14 cellular contexts compared by ENCODE assay signal in the genomic region with DNA sequence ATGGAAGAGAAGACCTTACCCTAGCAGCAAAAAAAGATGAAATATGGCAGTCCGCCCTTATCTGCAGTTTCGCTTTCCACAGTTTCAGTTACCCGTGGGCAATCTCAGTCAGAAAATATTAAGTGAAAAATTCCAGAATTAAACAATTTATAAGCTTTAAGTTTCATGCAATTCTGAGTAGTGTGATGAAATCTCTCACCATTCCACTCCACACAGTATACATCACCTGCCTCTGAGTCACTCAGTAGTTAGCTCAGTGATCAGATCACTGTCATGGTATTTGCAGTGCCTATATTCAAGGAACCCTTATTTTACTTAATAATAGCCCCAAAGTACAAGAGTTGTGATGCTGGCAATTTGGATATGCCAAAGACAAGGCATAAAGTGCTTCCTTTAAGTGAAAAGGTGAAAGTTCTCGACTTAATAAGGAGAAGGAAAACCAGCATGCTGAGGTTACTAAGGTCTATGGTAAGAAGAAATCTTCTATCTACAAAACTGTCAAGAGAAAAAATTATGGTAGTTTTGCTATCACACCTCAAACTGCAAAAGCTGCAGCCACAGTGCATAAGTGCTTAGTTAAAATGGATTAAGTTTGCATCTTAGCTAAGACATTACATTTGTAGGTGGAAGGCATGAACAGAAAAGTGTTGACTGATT. TPM values are rescaled to one million over a fixed set of nuclear protein-coding genes. Genes with fewer than 3 reads are reported as not detected.
A peak's percentile ranks its signal among the peaks of the same experiment; 100 is the strongest.
DNase-seq lines count a peak whose midpoint lies in the region; ATAC-seq and TF ChIP-seq lines count a peak whose summit lies in the region.
"Had no signal": no experiment of that assay in that cellular context is flagged by ENCODE, and none has a peak within 500 bp of the region (broad histone marks: within the 10 kb centered on the region; RNA-seq: fewer than 3 reads in every experiment).

No MANE protein-coding gene starts in this region.

- no peaks in the 10 kb centered on the region for H4K20me1 ChIP-seq in fibroblast of lung (ENCODE audit: control insufficient read depth, extremely low read depth, insufficient read depth, low read length)

- no peak overlapping the region for H3K9ac ChIP-seq in fibroblast of lung (ENCODE audit: insufficient read depth, low read length)

- H3K36me3 ChIP-seq in fibroblast of lung (ENCODE audit: control insufficient read depth, insufficient read depth, low read length) (no peaks in the 10 kb centered on the region), transverse colon (peaks cover 0 to 20% (median 0%) of the 10 kb centered on the region in 4 donors)

- no peak overlapping the region for H3K4me2 ChIP-seq in fibroblast of lung (ENCODE audit: extremely low read depth, insufficient read depth, low read length)

- TF ChIP-seq EP300 in transverse colon (IDR thresholded peaks at IDR 0.05; ENCODE audit: low read depth) = no peak

- no peak for ATAC-seq in HG02798 (IDR thresholded peaks at IDR 0.05; ENCODE audit: poor library complexity, unreplicated experiment)

- H3K27ac ChIP-seq in RWPE1 (no peak overlapping the region), fibroblast of lung (ENCODE audit: insufficient read depth, low read length) (no peak overlapping the region), transverse colon (no peak overlapping the region)
- H3K27ac ChIP-seq: skin epidermis had no signal

- H3K4me1 ChIP-seq in fibroblast of lung (ENCODE audit: control insufficient read depth, extremely low read depth, insufficient read depth, low read length) = no peaks in the 10 kb centered on the region
- H3K4me1 ChIP-seq in transverse colon = no peaks in the 10 kb centered on the region

- CTCF ChIA-PET in RWPE1 (lab: Yijun Ruan, JAX) = interaction anchor here (0.6 to 1.1 kb wide), 4 partner anchors 24 to 504 kb away, joined by 3 to 5 read pairs (median 4); no protein-coding TSS in a partner anchor

- H3K9me3 ChIP-seq in fibroblast of lung (ENCODE audit: control insufficient read depth, insufficient read depth, low read depth, low read length) (no peaks in the 10 kb centered on the region), transverse colon (no peaks in the 10 kb centered on the region)

- H3K27me3 ChIP-seq in fibroblast of lung (ENCODE audit: control insufficient read depth, insufficient read depth, low read length) (no peaks in the 10 kb centered on the region), transverse colon (no peaks in the 10 kb centered on the region)

- intact Hi-C loops in transverse colon (cut with DNase I; ENCODE audit: low total_unique reads) = no loop called here

- no peak for TF ChIP-seq POLR2A in transverse colon (IDR thresholded peaks at IDR 0.05)

- in situ Hi-C loops in transverse colon (cut with MboI; ENCODE audit: low pct_ligation_motif_present in 1 of 4, low pct_unique_long_range_greater_than_20kb in 1 of 4, low sequenced_read_pairs in 3 of 4) = no loop called here

- H2AFZ ChIP-seq in fibroblast of lung (ENCODE audit: low read length) = no peak overlapping the region

- no peak for TF ChIP-seq CTCF in RWPE1 (conservative IDR thresholded peaks at IDR 0.05; ENCODE audit: low read depth)
- TF ChIP-seq CTCF in fibroblast of lung (conservative IDR thresholded peaks at IDR 0.05 in 1 of 2, IDR thresholded peaks at IDR 0.05 in 1 of 2; ENCODE audit: low read depth in 1 of 2, low read length in 2 of 2) = no peak
- no peak for TF ChIP-seq CTCF in retinal pigment epithelial cell (conservative IDR thresholded peaks at IDR 0.05; ENCODE audit: low read depth, low read length)
- no peak for TF ChIP-seq CTCF in transverse colon (IDR thresholded peaks at IDR 0.05)

- WGBS in transverse colon (ENCODE audit: low coverage in 1 of 2), 2 donors = 90 to 94% methylated on average over 4 of the region's 4 CpGs

- H3K4me3 ChIP-seq in fibroblast of lung (replicated peaks in 1 of 4; ENCODE audit: control extremely low read depth in 1 of 4, insufficient read depth in 1 of 4, low read depth in 3 of 4, low read length in 4 of 4) (no peak overlapping the region), retinal pigment epithelial cell (ENCODE audit: low read length) (no peak overlapping the region), transverse colon (no peak overlapping the region)
- H3K4me3 ChIP-seq: skin epidermis had no signal

- no peaks in the 10 kb centered on the region for H3K79me2 ChIP-seq in fibroblast of lung (ENCODE audit: control insufficient read depth, insufficient read depth, low read length)

- DNase-seq in GM03348 (ENCODE audit: low spot score) = peak; percentile 42
- DNase-seq in RWPE1 (ENCODE audit: low spot score) = peak; percentile 45
- DNase-seq in fibroblast of lung (ENCODE audit: low read depth in 2 of 2) = peak; percentile 40 to 76
- peak; percentile 72 for DNase-seq in retinal pigment epithelial cell (ENCODE audit: low read depth)
- no peak for DNase-seq in NK-92 (lab: John Stamatoyannopoulos, UW; ENCODE audit: unreplicated experiment)
- no peak for DNase-seq in D341Med (ENCODE audit: low spot score)
- no peak for DNase-seq in transverse colon
- DNase-seq: activated CD4-positive, CD25-positive, alpha-beta regulatory T cell; COR-L47; glutamatergic neuron; NCI-H1417 treated with DMSO at 0.1 percent for 48 hours; NCI-H526 treated with DMSO at 0.1 percent for 48 hours had no signal

- POLR2A ChIA-PET in RWPE1 (lab: Yijun Ruan, JAX; ENCODE audit: low non-redundant PET) = no interaction called here

RNA-seq across cellular contexts. Expression of a gene that starts 48.1 kb away (rescaled TPM):
- total RNA-seq in fibroblast of lung = 12.4 and 14.4 TPM in 2 replicates
- 5.2 and 5.4 TPM in 2 replicates for polyA plus RNA-seq in fibroblast of lung
- 3.7 and 3.8 TPM in 2 replicates for polyA plus RNA-seq in fibroblast of lung (2012)
- polyA minus RNA-seq in fibroblast of lung (ENCODE audit: low replicate concordance) = 2.7 TPM in 1 of 2 replicates, not detected in the other
- 10 to 100 TPM in 2 of 4 donors, 1 to 10 TPM in 2; 1.2 to 22.8 (median 10.3) TPM for total RNA-seq in transverse colon

RNA-seq across cellular contexts. Expression of a gene that starts 49.4 kb away (rescaled TPM):
- total RNA-seq in fibroblast of lung (19.3 and 20.6 TPM in 2 replicates), transverse colon (10 to 100 TPM in 3 of 4 donors, 1 to 10 TPM in 1; 2.4 to 29.9 (median 20.1) TPM)
- polyA plus RNA-seq in fibroblast of lung = 14.5 and 15.0 TPM in 2 replicates
- 10.0 TPM in 2 replicates for polyA plus RNA-seq in fibroblast of lung (2012)
- polyA minus RNA-seq in fibroblast of lung (ENCODE audit: low replicate concordance) = 5.5 and 6.9 TPM in 2 replicates

Comparison
In these comparisons a context has a peak if more than half of its experiments do, and no peak if none do; other contexts are left out.
1. DNase-seq: peak in GM03348 (single experiment), RWPE1 (single experiment), fibroblast of lung (2 of 2) and retinal pigment epithelial cell (single experiment); none in NK-92 (single experiment), D341Med (single experiment) and transverse colon (single experiment).